In genomic region chr4:13627606-13628301, GRCh38 we compare ENCODE assay signal across 1 cellular context.
A peak's percentile ranks its signal among the peaks of the same experiment; 100 is the strongest.
TF ChIP-seq lines count a peak whose summit lies in the region.

Gene BOD1L1, minus strand, starts transcription at chr4:13627725. Its CDS starts 138 bp downstream, at chr4:13627587.

TF ChIP-seq in HepG2, 621 proteins besides CTCF, POLR2A, EP300 and RAD21 (continued from another document and continues in another):
- TF ChIP-seq, protein P1, sequence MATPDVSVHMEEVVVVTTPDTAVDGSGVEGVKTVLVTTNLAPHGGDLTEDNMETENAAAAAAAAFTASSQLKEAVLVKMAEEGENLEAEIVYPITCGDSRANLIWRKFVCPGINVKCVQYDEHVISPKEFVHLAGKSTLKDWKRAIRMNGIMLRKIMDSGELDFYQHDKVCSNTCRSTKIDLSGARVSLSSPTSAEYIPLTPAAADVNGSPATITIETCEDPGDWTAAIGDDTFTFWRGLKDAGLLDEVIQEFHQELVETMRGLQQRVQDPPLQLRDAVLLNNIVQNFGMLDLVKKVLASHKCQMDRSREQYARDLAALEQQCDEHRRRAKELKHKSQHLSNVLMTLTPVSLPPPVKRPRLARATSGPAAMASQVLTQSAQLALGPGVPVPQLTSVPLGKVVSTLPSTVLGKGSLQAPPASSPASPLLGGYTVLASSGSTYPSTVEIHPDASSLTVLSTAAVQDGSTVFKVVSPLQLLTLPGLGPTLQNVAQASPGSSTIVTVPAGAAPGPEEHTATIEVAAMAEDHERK (CRISPR knock-in tag; IDR thresholded peaks at IDR 0.05; ENCODE audit: low read depth): no peak
- no peak for TF ChIP-seq FOXA1 (IDR thresholded peaks at IDR 0.05)
- TF ChIP-seq FOXA1 (CRISPR knock-in tag; IDR thresholded peaks at IDR 0.05): peak; percentile 37
- no peak for TF ChIP-seq ZBTB8A (CRISPR knock-in tag; IDR thresholded peaks at IDR 0.05; ENCODE audit: borderline replicate concordance, low read depth)
- TF ChIP-seq NRL (CRISPR knock-in tag; IDR thresholded peaks at IDR 0.05; ENCODE audit: borderline replicate concordance): no peak; the same call in 1 of the 2 replicates
- TF ChIP-seq SCMH1 (CRISPR knock-in tag; IDR thresholded peaks at IDR 0.05; ENCODE audit: borderline replicate concordance): no peak
- TF ChIP-seq, protein P2, sequence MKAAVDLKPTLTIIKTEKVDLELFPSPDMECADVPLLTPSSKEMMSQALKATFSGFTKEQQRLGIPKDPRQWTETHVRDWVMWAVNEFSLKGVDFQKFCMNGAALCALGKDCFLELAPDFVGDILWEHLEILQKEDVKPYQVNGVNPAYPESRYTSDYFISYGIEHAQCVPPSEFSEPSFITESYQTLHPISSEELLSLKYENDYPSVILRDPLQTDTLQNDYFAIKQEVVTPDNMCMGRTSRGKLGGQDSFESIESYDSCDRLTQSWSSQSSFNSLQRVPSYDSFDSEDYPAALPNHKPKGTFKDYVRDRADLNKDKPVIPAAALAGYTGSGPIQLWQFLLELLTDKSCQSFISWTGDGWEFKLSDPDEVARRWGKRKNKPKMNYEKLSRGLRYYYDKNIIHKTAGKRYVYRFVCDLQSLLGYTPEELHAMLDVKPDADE (CRISPR knock-in tag; IDR thresholded peaks at IDR 0.05): 0 out of 2 replicates have a peak, but pooled peaks have one; percentile 48
- TF ChIP-seq, protein P3, sequence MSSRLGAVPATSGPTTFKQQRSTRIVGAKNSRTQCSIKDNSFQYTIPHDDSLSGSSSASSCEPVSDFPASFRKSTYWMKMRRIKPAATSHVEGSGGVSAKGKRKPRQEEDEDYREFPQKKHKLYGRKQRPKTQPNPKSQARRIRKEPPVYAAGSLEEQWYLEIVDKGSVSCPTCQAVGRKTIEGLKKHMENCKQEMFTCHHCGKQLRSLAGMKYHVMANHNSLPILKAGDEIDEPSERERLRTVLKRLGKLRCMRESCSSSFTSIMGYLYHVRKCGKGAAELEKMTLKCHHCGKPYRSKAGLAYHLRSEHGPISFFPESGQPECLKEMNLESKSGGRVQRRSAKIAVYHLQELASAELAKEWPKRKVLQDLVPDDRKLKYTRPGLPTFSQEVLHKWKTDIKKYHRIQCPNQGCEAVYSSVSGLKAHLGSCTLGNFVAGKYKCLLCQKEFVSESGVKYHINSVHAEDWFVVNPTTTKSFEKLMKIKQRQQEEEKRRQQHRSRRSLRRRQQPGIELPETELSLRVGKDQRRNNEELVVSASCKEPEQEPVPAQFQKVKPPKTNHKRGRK (CRISPR knock-in tag; IDR thresholded peaks at IDR 0.05): no peak
- no peak for TF ChIP-seq ZNF101 (CRISPR knock-in tag; IDR thresholded peaks at IDR 0.05; ENCODE audit: borderline replicate concordance, low read depth)
- no peak for TF ChIP-seq ZNF879 (CRISPR knock-in tag; IDR thresholded peaks at IDR 0.05)
- no peak; the same call in 1 of the 2 replicates for TF ChIP-seq ZNF616 (CRISPR knock-in tag; IDR thresholded peaks at IDR 0.05; ENCODE audit: low read depth)
- peak; percentile 66; the same call in 1 of the 2 replicates for TF ChIP-seq ZNF792 (CRISPR knock-in tag; IDR thresholded peaks at IDR 0.05)
- TF ChIP-seq JUN (CRISPR knock-in tag; IDR thresholded peaks at IDR 0.05): peak; percentile 64
- peak; percentile 83 for TF ChIP-seq UBTF (CRISPR knock-in tag; IDR thresholded peaks at IDR 0.05)
- peak; percentile 88 for TF ChIP-seq ZNF331 (CRISPR knock-in tag; IDR thresholded peaks at IDR 0.05)
- peak; percentile 80 for TF ChIP-seq YY1 (IDR thresholded peaks at IDR 0.05; ENCODE audit: insufficient read depth, insufficient replicate concordance, low read depth, low read length)
- TF ChIP-seq ASH2L (IDR thresholded peaks at IDR 0.05; ENCODE audit: insufficient read length, low read depth, low read length): peak; percentile 95
- TF ChIP-seq ZNF747 (CRISPR knock-in tag; IDR thresholded peaks at IDR 0.05; ENCODE audit: borderline replicate concordance): no peak; the same call in 1 of the 2 replicates
- TF ChIP-seq ZNF275 (CRISPR knock-in tag; IDR thresholded peaks at IDR 0.05; ENCODE audit: borderline replicate concordance): no peak
- no peak for TF ChIP-seq SYNCRIP (IDR thresholded peaks at IDR 0.05; ENCODE audit: insufficient read depth, low read depth, low read length)
- peak; percentile 30; the same call in 1 of the 2 replicates for TF ChIP-seq ZSCAN31 (CRISPR knock-in tag; IDR thresholded peaks at IDR 0.05; ENCODE audit: low read depth)
- 0 out of 2 replicates have a peak, but pooled peaks have one; percentile 55 for TF ChIP-seq RELA (CRISPR knock-in tag; IDR thresholded peaks at IDR 0.05)
- TF ChIP-seq, protein P4, sequence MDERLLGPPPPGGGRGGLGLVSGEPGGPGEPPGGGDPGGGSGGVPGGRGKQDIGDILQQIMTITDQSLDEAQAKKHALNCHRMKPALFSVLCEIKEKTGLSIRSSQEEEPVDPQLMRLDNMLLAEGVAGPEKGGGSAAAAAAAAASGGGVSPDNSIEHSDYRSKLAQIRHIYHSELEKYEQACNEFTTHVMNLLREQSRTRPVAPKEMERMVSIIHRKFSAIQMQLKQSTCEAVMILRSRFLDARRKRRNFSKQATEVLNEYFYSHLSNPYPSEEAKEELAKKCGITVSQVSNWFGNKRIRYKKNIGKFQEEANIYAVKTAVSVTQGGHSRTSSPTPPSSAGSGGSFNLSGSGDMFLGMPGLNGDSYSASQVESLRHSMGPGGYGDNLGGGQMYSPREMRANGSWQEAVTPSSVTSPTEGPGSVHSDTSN (CRISPR knock-in tag; IDR thresholded peaks at IDR 0.05): no peak
- peak; percentile 82 for TF ChIP-seq MAX (IDR thresholded peaks at IDR 0.05)
- 0 out of 2 replicates have a peak, but pooled peaks have one; percentile 34 for TF ChIP-seq AKAP8 (CRISPR knock-in tag; IDR thresholded peaks at IDR 0.05)
- TF ChIP-seq RXRA (CRISPR knock-in tag; IDR thresholded peaks at IDR 0.05): peak; percentile 83
- TF ChIP-seq AGO1 (IDR thresholded peaks at IDR 0.05; ENCODE audit: low read depth, low read length, poor library complexity, severe bottlenecking): peak; percentile 50
- no peak for TF ChIP-seq IKZF1 (IDR thresholded peaks at IDR 0.05)
- TF ChIP-seq, protein P5, sequence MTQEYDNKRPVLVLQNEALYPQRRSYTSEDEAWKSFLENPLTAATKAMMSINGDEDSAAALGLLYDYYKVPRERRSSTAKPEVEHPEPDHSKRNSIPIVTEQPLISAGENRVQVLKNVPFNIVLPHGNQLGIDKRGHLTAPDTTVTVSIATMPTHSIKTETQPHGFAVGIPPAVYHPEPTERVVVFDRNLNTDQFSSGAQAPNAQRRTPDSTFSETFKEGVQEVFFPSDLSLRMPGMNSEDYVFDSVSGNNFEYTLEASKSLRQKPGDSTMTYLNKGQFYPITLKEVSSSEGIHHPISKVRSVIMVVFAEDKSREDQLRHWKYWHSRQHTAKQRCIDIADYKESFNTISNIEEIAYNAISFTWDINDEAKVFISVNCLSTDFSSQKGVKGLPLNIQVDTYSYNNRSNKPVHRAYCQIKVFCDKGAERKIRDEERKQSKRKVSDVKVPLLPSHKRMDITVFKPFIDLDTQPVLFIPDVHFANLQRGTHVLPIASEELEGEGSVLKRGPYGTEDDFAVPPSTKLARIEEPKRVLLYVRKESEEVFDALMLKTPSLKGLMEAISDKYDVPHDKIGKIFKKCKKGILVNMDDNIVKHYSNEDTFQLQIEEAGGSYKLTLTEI (CRISPR knock-in tag; conservative IDR thresholded peaks at IDR 0.05): no peak
- no peak for TF ChIP-seq ZNF766 (CRISPR knock-in tag; IDR thresholded peaks at IDR 0.05; ENCODE audit: borderline replicate concordance)
- no peak for TF ChIP-seq NFE2L1 (CRISPR knock-in tag; IDR thresholded peaks at IDR 0.05; ENCODE audit: borderline replicate concordance)
- TF ChIP-seq, protein P6, sequence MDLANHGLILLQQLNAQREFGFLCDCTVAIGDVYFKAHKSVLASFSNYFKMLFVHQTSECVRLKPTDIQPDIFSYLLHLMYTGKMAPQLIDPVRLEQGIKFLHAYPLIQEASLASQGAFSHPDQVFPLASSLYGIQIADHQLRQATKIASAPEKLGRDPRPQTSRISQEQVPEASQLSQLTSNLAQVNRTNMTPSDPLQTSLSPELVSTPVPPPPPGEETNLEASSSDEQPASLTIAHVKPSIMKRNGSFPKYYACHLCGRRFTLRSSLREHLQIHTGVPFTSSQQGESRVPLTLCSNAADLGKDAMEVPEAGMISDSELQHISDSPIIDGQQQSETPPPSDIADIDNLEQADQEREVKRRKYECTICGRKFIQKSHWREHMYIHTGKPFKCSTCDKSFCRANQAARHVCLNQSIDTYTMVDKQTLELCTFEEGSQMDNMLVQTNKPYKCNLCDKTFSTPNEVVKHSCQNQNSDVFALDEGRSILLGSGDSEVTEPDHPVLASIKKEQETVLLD (CRISPR knock-in tag; IDR thresholded peaks at IDR 0.05; ENCODE audit: low read depth): peak; percentile 76; the same call in 1 of the 2 replicates
- TF ChIP-seq RFXANK (CRISPR knock-in tag; IDR thresholded peaks at IDR 0.05): no peak
- 0 out of 2 replicates have a peak, but pooled peaks have one; percentile 72 for TF ChIP-seq WIZ (CRISPR knock-in tag; IDR thresholded peaks at IDR 0.05)
- no peak for TF ChIP-seq DPF2 (CRISPR knock-in tag; IDR thresholded peaks at IDR 0.05; ENCODE audit: borderline replicate concordance, low read depth)
- peak; percentile 67; the same call in 1 of the 2 replicates for TF ChIP-seq MTA1 (CRISPR knock-in tag; IDR thresholded peaks at IDR 0.05; ENCODE audit: borderline replicate concordance)
- no peak for TF ChIP-seq ZMYM2 (CRISPR knock-in tag; IDR thresholded peaks at IDR 0.05)
- peak; percentile 56 for TF ChIP-seq SRSF1 (optimal IDR thresholded peaks at IDR 0.05; ENCODE audit: low read depth, low read length)
- no peak for TF ChIP-seq GLMP (CRISPR knock-in tag; IDR thresholded peaks at IDR 0.05; ENCODE audit: borderline replicate concordance)
- TF ChIP-seq PCBP2 (optimal IDR thresholded peaks at IDR 0.05; ENCODE audit: low read depth, low read length, poor library complexity, severe bottlenecking): no peak
- TF ChIP-seq NPAS2 (CRISPR knock-in tag; IDR thresholded peaks at IDR 0.05; ENCODE audit: borderline replicate concordance): no peak
- TF ChIP-seq ZNF343 (CRISPR knock-in tag; IDR thresholded peaks at IDR 0.05): peak; percentile 25; the same call in 1 of the 2 replicates
- TF ChIP-seq RNF2 (conservative IDR thresholded peaks at IDR 0.05; ENCODE audit: low read depth): 0 out of 2 replicates have a peak, but pooled peaks have one; percentile 44
- TF ChIP-seq RNF219 (CRISPR knock-in tag; IDR thresholded peaks at IDR 0.05): no peak
- peak; percentile 48; the same call in 1 of the 2 replicates for TF ChIP-seq HNF4G (IDR thresholded peaks at IDR 0.05; ENCODE audit: borderline replicate concordance, low read depth, low read length)
- peak; percentile 18; the same call in 1 of the 2 replicates for TF ChIP-seq HNF4G (CRISPR knock-in tag; IDR thresholded peaks at IDR 0.05; ENCODE audit: borderline replicate concordance, low read depth)
- no peak for TF ChIP-seq ZNF496 (CRISPR knock-in tag; IDR thresholded peaks at IDR 0.05; ENCODE audit: insufficient replicate concordance)
- no peak for TF ChIP-seq ZNF780A (CRISPR knock-in tag; IDR thresholded peaks at IDR 0.05)
- peak; percentile 99 for TF ChIP-seq GABPB1 (CRISPR knock-in tag; IDR thresholded peaks at IDR 0.05)
- no peak for TF ChIP-seq KAT2B (IDR thresholded peaks at IDR 0.05; ENCODE audit: borderline replicate concordance, low read depth, low read length)
